ENCODE assay signal across 8 cellular contexts in genomic region chr10:29811751-29812427, GRCh38.
A peak's percentile ranks its signal among the peaks of the same experiment; 100 is the strongest.
DNase-seq lines count a peak whose midpoint lies in the region; ATAC-seq, FAIRE-seq and TF ChIP-seq lines count a peak whose summit lies in the region.
"Had no signal": no experiment of that assay in that cellular context is flagged by ENCODE, and none has a peak within 500 bp of the region (broad histone marks: within the 10 kb centered on the region; RNA-seq: fewer than 3 reads in every experiment).

No MANE protein-coding gene starts in this region.

- H3K36me3 ChIP-seq in muscle layer of duodenum (ENCODE audit: control insufficient read depth in 1 of 2, insufficient read depth in 2 of 2, low read length in 2 of 2) = no peaks in the 10 kb centered on the region
- H3K36me3 ChIP-seq: neutrophil had no signal

- no peak for ATAC-seq in GM18517 (IDR thresholded peaks at IDR 0.05; ENCODE audit: unreplicated experiment)
- no peak for ATAC-seq in HG02610 (IDR thresholded peaks at IDR 0.05; ENCODE audit: unreplicated experiment)

- no peak for TF ChIP-seq POLR2A in H54 (IDR thresholded peaks at IDR 0.05; ENCODE audit: low read depth, low read length)

- peak overlapping the region; percentile 76 for H3K27ac ChIP-seq in muscle layer of duodenum (ENCODE audit: low read length)
- H3K27ac ChIP-seq: neutrophil had no signal

- no peaks in the 10 kb centered on the region for H3K27me3 ChIP-seq in muscle layer of duodenum (ENCODE audit: low read depth, low read length)

- H3K4me1 ChIP-seq in muscle layer of duodenum (ENCODE audit: control insufficient read depth in 1 of 2, insufficient read depth in 2 of 2, low read length in 2 of 2) = peaks cover under 1 to 12% of the 10 kb centered on the region in 2 donors

- DNase-seq in H54 (ENCODE audit: insufficient read length, low spot score) (peak; percentile 39), RCC 7860 (ENCODE audit: low spot score) (peak; percentile 52), DMS153 treated with DMSO at 0.1 percent for 48 hours (lab: John Stamatoyannopoulos, UW; ENCODE audit: unreplicated experiment) (no peak)

- H3K4me3 ChIP-seq in muscle layer of duodenum (ENCODE audit: low read depth in 1 of 2, low read length in 2 of 2) = no peak overlapping the region

- peak; percentile 73 for FAIRE-seq in H54 (lab: Jason Lieb, UNC)
- FAIRE-seq in RCC 7860 (lab: Jason Lieb, UNC) = no peak
- FAIRE-seq in endometrium (lab: Jason Lieb, UNC) = peak; percentile 98

- H3K9me3 ChIP-seq in muscle layer of duodenum (ENCODE audit: control insufficient read depth in 1 of 2, low read length in 2 of 2) = no peaks in the 10 kb centered on the region
- H3K9me3 ChIP-seq: neutrophil had no signal
